In genomic region chr11:75249704-75250103, GRCh38 we compare ENCODE assay signal across 22 cellular contexts. TPM values are rescaled to one million over a fixed set of nuclear protein-coding genes. Genes with fewer than 3 reads are reported as not detected.
DNase-seq lines count a peak whose midpoint lies in the region; ATAC-seq and TF ChIP-seq lines count a peak whose summit lies in the region.
"Had no signal": no experiment of that assay in that cellular context is flagged by ENCODE, and none has a peak within 500 bp of the region (broad histone marks: within the 10 kb centered on the region; RNA-seq: fewer than 3 reads in every experiment).

No MANE protein-coding gene starts in this region.

- no peak for ATAC-seq in HG02852 (IDR thresholded peaks at IDR 0.05; ENCODE audit: unreplicated experiment)

- no peak overlapping the region for H3K9ac ChIP-seq in endodermal cell (ENCODE audit: extremely low read depth, low read length, poor library complexity, severe bottlenecking)

- H3K9me3 ChIP-seq in endodermal cell (ENCODE audit: control insufficient read depth, low read length) (peaks cover 16% of the 10 kb centered on the region), spleen (peaks cover 0 to 12% (median 7%) of the 10 kb centered on the region in 8 donors), A673 (ENCODE audit: low read depth, low read length, poor library complexity, severe bottlenecking) (peaks cover 11% of the 10 kb centered on the region), MG63 (peaks cover 15% of the 10 kb centered on the region)

- H3K27ac Mint-ChIP-seq in CD14-positive monocyte (no peak overlapping the region), endodermal cell (no peak overlapping the region)

- WGBS in endodermal cell (ENCODE audit: insufficient coverage in 1 of 2, insufficient read length in 1 of 2), 2 experiments, result 65% methylated on average over 3 of the region's 3 CpGs; no CpG with 5 or more reads in 1 of the 2 experiments
- WGBS in spleen, 5 donors, result 59 to 71% (median 67%) methylated on average over 3 of the region's 3 CpGs

- H3K27ac ChIP-seq in endodermal cell (ENCODE audit: low read depth, low read length) (no peak overlapping the region), spleen (no peak overlapping the region), A673 (ENCODE audit: low read depth, low read length, poor library complexity, severe bottlenecking) (no peak overlapping the region)
- H3K27ac ChIP-seq: C4-2B had no signal

- CTCF ChIA-PET in A673 (lab: Charles Lee), result interaction anchor here (0.6 to 1.2 kb wide), 3 partner anchors 109 to 406 kb away, joined by 3 to 4 read pairs (median 3); no protein-coding TSS in a partner anchor

- H3K4me3 Mint-ChIP-seq in CD14-positive monocyte (no peak overlapping the region), endodermal cell (no peak overlapping the region)

- H3K27me3 Mint-ChIP-seq in CD14-positive monocyte (ENCODE audit: low read depth in 3 of 3) (peaks cover 19 to 35% (median 24%) of the 10 kb centered on the region in 3 donors), endodermal cell (ENCODE audit: insufficient read depth) (peaks cover 58% of the 10 kb centered on the region)

- peaks cover 0 to 15% (median 6%) of the 10 kb centered on the region in 7 donors for H3K9me3 Mint-ChIP-seq in CD14-positive monocyte
- peaks cover 16% of the 10 kb centered on the region for H3K9me3 Mint-ChIP-seq in endodermal cell

- H3K36me3 ChIP-seq in endodermal cell (ENCODE audit: control insufficient read depth, insufficient read depth, low read length), result no peaks in the 10 kb centered on the region
- no peaks in the 10 kb centered on the region for H3K36me3 ChIP-seq in spleen
- no peaks in the 10 kb centered on the region for H3K36me3 ChIP-seq in A673 (ENCODE audit: insufficient read depth, low read length, poor library complexity, severe bottlenecking)
- H3K36me3 ChIP-seq in MG63, result no peaks in the 10 kb centered on the region

- no peaks in the 10 kb centered on the region for H3K4me1 ChIP-seq in endodermal cell (ENCODE audit: control insufficient read depth, insufficient read depth, low read length)
- H3K4me1 ChIP-seq in spleen, result peaks cover 0 to 10% (median 6%) of the 10 kb centered on the region in 6 donors
- H3K4me1 ChIP-seq in A673 (ENCODE audit: insufficient read depth, low read length, poor library complexity, severe bottlenecking), result no peaks in the 10 kb centered on the region

- H3K36me3 Mint-ChIP-seq in CD14-positive monocyte (no peaks in the 10 kb centered on the region), endodermal cell (ENCODE audit: low read depth) (no peaks in the 10 kb centered on the region)

- intact Hi-C loops in CD14-positive monocyte (cut with micrococcal nuclease) (loop anchor here (2.0 to 10.0 kb wide), 6 partner anchors 107 to 322 kb away; no protein-coding TSS in a partner anchor), spleen (cut with DNase I; ENCODE audit: low total_unique reads) (loop anchor here (5.0 to 10.0 kb wide), 2 partner anchors 227 to 315 kb away; no protein-coding TSS in a partner anchor), A673 (cut with micrococcal nuclease; ENCODE audit: unreplicated experiment) (no loop called here)

- H3K4me1 Mint-ChIP-seq in CD14-positive monocyte (no peaks in the 10 kb centered on the region), endodermal cell (no peaks in the 10 kb centered on the region)

- H3K4me3 ChIP-seq in endodermal cell (ENCODE audit: low read length) (no peak overlapping the region), spleen (no peak overlapping the region), A673 (ENCODE audit: low read depth, low read length, poor library complexity, severe bottlenecking) (no peak overlapping the region), MG63 (no peak overlapping the region)

- DNase-seq in activated CD8-positive, alpha-beta memory T cell treated with anti-CD3 and anti-CD28 coated beads for 24 hours, result peak; percentile 17
- no peak for DNase-seq in activated CD8-positive, alpha-beta memory T cell treated with anti-CD3 and anti-CD28 coated beads, Interleukin-2, amount 50 U/mL, for 4 hours
- peak; percentile 21 for DNase-seq in CD14-positive monocyte (ENCODE audit: low spot score)
- peak; percentile 48 for DNase-seq in endodermal cell
- DNase-seq in spleen, result peak; percentile 29
- no peak for DNase-seq in A673 (ENCODE audit: low spot score)
- no peak for DNase-seq in MG63
- DNase-seq: 8988T, AML-193, GDM1, KG1, NCI-H1105, NCI-H2029 treated with DMSO at 0.1 percent for 48 hours, NCI-H446, NCI-H526, OCI-M1, Right ventricle myocardium superior had no signal

- no peak for TF ChIP-seq POLR2A in spleen (IDR thresholded peaks at IDR 0.05)

- BruUV-seq in A673 (replicated peaks; lab: Mats Ljungman, UMichigan), result no TSS peak

- H3K27me3 ChIP-seq in endodermal cell (ENCODE audit: control insufficient read depth, insufficient read depth, low read length, poor library complexity, severe bottlenecking), result peaks cover 15% of the 10 kb centered on the region
- H3K27me3 ChIP-seq in spleen (replicated peaks in 1 of 7), result peaks cover 0 to 25% (median 0%) of the 10 kb centered on the region in 7 donors
- H3K27me3 ChIP-seq in A673 (replicated peaks; ENCODE audit: insufficient read depth, low read depth, low read length, poor library complexity), result peaks cover 9% of the 10 kb centered on the region
- peaks cover 9% of the 10 kb centered on the region for H3K27me3 ChIP-seq in MG63

- TF ChIP-seq CTCF in CD14-positive monocyte (IDR thresholded peaks at IDR 0.05) (no peak), endodermal cell (conservative IDR thresholded peaks at IDR 0.05) (no peak), spleen (IDR thresholded peaks at IDR 0.05 in 8 of 11, conservative IDR thresholded peaks at IDR 0.05 in 3 of 11) (no peak), A673 (conservative IDR thresholded peaks at IDR 0.05; ENCODE audit: low read depth, low read length) (no peak)

- POLR2A ChIA-PET in A673 (lab: Charles Lee; ENCODE audit: low non-redundant PET), result no interaction called here

RNA-seq across cellular contexts. Expression of gene TPBGL, which starts 9.1 kb away (rescaled TPM):
- polyA plus RNA-seq in CD14-positive monocyte (not detected), spleen (under 1 TPM; 0.10 to 0.15 (median 0.11) TPM)
- total RNA-seq in endodermal cell (under 1 TPM in 1 of 2 donors, not detected in 1; 0.13 TPM), spleen (under 1 TPM in 4 of 7 donors, not detected in 3; 0.16 to 0.59 (median 0.23) TPM), A673 (2021) (0.24 and 0.41 TPM in 2 replicates)
- polyA plus RNA-seq in endodermal cell (2013, experiment 1 of 2), result 0.28 TPM
- 0.21 TPM for polyA plus RNA-seq in endodermal cell (2013, experiment 2 of 2)
- total RNA-seq in MG63 (2014; rRNA removed; shearing (Covaris generic); ENCODE audit: low replicate concordance), result not detected in 2 replicates
- total RNA-seq: H4, HT-29 had no signal
- polyA plus RNA-seq: AG04450 had no signal

Comparison
In these comparisons a context has a peak if more than half of its experiments do, and no peak if none do; other contexts are left out.
1. DNase-seq: peak in activated CD8-positive, alpha-beta memory T cell treated with anti-CD3 and anti-CD28 coated beads for 24 hours (single experiment), CD14-positive monocyte (single experiment), endodermal cell (single experiment) and spleen (single experiment); none in activated CD8-positive, alpha-beta memory T cell treated with anti-CD3 and anti-CD28 coated beads, Interleukin-2, amount 50 U/mL, for 4 hours (single experiment), A673 (single experiment) and MG63 (single experiment).